23 cellular contexts compared by ENCODE assay signal in the genomic region with DNA sequence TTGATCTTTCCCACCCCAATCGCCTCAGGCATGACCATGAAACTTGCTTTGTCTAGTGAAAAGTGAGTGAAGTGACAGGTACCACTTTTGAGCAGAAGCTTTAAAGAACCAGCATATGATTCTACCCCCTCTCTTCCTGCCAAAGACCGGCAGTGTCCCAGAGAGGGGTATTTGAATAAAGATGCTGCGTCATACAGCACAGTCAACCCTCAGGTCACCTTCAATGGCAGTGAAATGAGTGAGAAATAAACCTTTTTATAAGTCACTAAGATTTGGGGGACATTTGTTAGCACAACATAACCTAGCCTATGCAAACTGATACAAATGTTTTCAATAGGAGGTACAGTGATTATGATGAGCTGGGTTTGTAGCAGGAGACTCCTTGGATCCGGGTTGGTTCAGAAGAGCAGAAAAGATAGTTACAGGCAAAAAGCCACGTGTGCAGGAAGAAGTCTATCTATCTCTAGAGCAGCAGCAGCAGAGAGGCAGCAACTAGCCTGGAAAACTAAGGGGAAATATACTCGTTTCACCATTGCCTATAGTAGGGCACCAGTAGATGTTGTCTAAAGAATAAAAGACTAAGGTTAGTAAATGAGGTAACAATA.
"Had no signal": no experiment of that assay in that cellular context is flagged by ENCODE, and none has a peak within 500 bp of the region (broad histone marks: within the 10 kb centered on the region; RNA-seq: fewer than 3 reads in every experiment).

No MANE protein-coding gene starts in this region.

- H3K4me1 ChIP-seq: breast epithelium, lower lobe of right lung, parathyroid adenoma, testis, uterus had no signal

- H3K36me3 Mint-ChIP-seq: activated CD8-positive, alpha-beta memory T cell treated with anti-CD3 and anti-CD28 coated beads, Interleukin-2, amount 10 ng/mL, durations not matched to agents 7 days and 5 days; activated naive CD4-positive, alpha-beta T cell treated with anti-CD3 and anti-CD28 coated beads, Interleukin-2, amount 50 U/mL, for 24 hours had no signal

- DNase-seq: activated CD4-positive, alpha-beta T cell treated with anti-CD3 and anti-CD28 coated beads for 36 hours; activated CD4-positive, CD25-positive, alpha-beta regulatory T cell; activated CD8-positive, alpha-beta memory T cell treated with anti-CD3 and anti-CD28 coated beads, Interleukin-2, amount 10 ng/mL, durations not matched to agents 7 days and 5 days; activated CD8-positive, alpha-beta T cell treated with anti-CD3 and anti-CD28 coated beads, Interleukin-2, amount 10 ng/mL, durations not matched to agents 7 days and 5 days; activated T-cell treated with anti-CD3 and anti-CD28 coated beads, Interleukin-2, amount 50 U/mL, for 48 hours; central memory CD4-positive, alpha-beta T cell; foreskin melanocyte; heart right ventricle; lower lobe of right lung; right cardiac atrium; stimulated activated CD4-positive, alpha-beta T cell treated with anti-CD3 and anti-CD28 coated beads, Interleukin-2, amount 100 ng/mL, for 48 hours; stimulated activated naive CD8-positive, alpha-beta T cell treated with anti-CD3 and anti-CD28 coated beads, Interleukin-15, Interleukin-2, amounts not matched to agents 100 U/mL and 50 U/mL, for 24 hours; testis; transverse colon; uterus had no signal

- H3K27ac Mint-ChIP-seq: activated CD4-positive, alpha-beta T cell treated with anti-CD3 and anti-CD28 coated beads for 36 hours; activated CD8-positive, alpha-beta memory T cell treated with anti-CD3 and anti-CD28 coated beads, Interleukin-2, amount 10 ng/mL, durations not matched to agents 7 days and 5 days; activated CD8-positive, alpha-beta T cell treated with anti-CD3 and anti-CD28 coated beads, Interleukin-2, amount 10 ng/mL, durations not matched to agents 7 days and 5 days; activated naive CD4-positive, alpha-beta T cell treated with anti-CD3 and anti-CD28 coated beads, Interleukin-2, amount 50 U/mL, for 24 hours; activated T-helper 2 cell treated with anti-CD3 and anti-CD28 coated beads, Interferon-gamma antibody, Interleukin-2, Interleukin-4, amounts not matched to agents 10 μg/mL and 5 μg/mL and 100 μg/mL, durations not matched to agents 14 hours and 24 hours and 36 hours; endodermal cell; nephron had no signal

- H3K27ac ChIP-seq: breast epithelium, lower lobe of right lung, parathyroid adenoma, testis, transverse colon, uterus had no signal

- ATAC-seq: activated CD4-positive, alpha-beta T cell treated with anti-CD3 and anti-CD28 coated beads for 36 hours; activated CD8-positive, alpha-beta memory T cell treated with anti-CD3 and anti-CD28 coated beads, Interleukin-2, amount 10 ng/mL, durations not matched to agents 7 days and 5 days; activated CD8-positive, alpha-beta T cell treated with anti-CD3 and anti-CD28 coated beads, Interleukin-2, amount 10 ng/mL, durations not matched to agents 7 days and 5 days; esophagus mucosa; heart right ventricle; left lobe of liver; lower lobe of right lung; stimulated activated naive CD8-positive, alpha-beta T cell treated with anti-CD3 and anti-CD28 coated beads, Interleukin-15, Interleukin-2, amounts not matched to agents 100 U/mL and 50 U/mL, for 24 hours had no signal

- H3K9me3 Mint-ChIP-seq: activated naive CD4-positive, alpha-beta T cell treated with anti-CD3 and anti-CD28 coated beads, Interleukin-2, amount 50 U/mL, for 24 hours; activated T-helper 2 cell treated with anti-CD3 and anti-CD28 coated beads, Interferon-gamma antibody, Interleukin-2, Interleukin-4, amounts not matched to agents 10 μg/mL and 5 μg/mL and 100 μg/mL, durations not matched to agents 14 hours and 24 hours and 36 hours had no signal

- H3K4me3 Mint-ChIP-seq: activated CD4-positive, alpha-beta T cell treated with anti-CD3 and anti-CD28 coated beads for 36 hours; activated CD8-positive, alpha-beta memory T cell treated with anti-CD3 and anti-CD28 coated beads, Interleukin-2, amount 10 ng/mL, durations not matched to agents 7 days and 5 days; activated CD8-positive, alpha-beta T cell treated with anti-CD3 and anti-CD28 coated beads, Interleukin-2, amount 10 ng/mL, durations not matched to agents 7 days and 5 days; activated naive CD4-positive, alpha-beta T cell treated with anti-CD3 and anti-CD28 coated beads, Interleukin-2, amount 50 U/mL, for 24 hours; endodermal cell; nephron had no signal

- H3K79me2 ChIP-seq: parathyroid adenoma had no signal

- H3K4me3 ChIP-seq: breast epithelium, heart right ventricle, lower lobe of right lung, testis, transverse colon, uterus had no signal

- H3K36me3 ChIP-seq: breast epithelium, heart right ventricle, lower lobe of right lung, transverse colon, uterus had no signal

- H2AFZ ChIP-seq: parathyroid adenoma had no signal

- H3K27me3 Mint-ChIP-seq: activated CD4-positive, alpha-beta T cell treated with anti-CD3 and anti-CD28 coated beads for 36 hours; activated CD8-positive, alpha-beta memory T cell treated with anti-CD3 and anti-CD28 coated beads, Interleukin-2, amount 10 ng/mL, durations not matched to agents 7 days and 5 days had no signal

- H3K9ac ChIP-seq: parathyroid adenoma had no signal

- H3K27me3 ChIP-seq: breast epithelium, heart right ventricle, testis, transverse colon, uterus had no signal

- H3K4me1 Mint-ChIP-seq: activated CD4-positive, alpha-beta T cell treated with anti-CD3 and anti-CD28 coated beads for 36 hours; activated CD8-positive, alpha-beta memory T cell treated with anti-CD3 and anti-CD28 coated beads, Interleukin-2, amount 10 ng/mL, durations not matched to agents 7 days and 5 days; activated naive CD4-positive, alpha-beta T cell treated with anti-CD3 and anti-CD28 coated beads, Interleukin-2, amount 50 U/mL, for 24 hours had no signal

- H3K9me3 ChIP-seq: lower lobe of right lung, testis, transverse colon, uterus had no signal
